1 cellular context compared by ENCODE assay signal in the genomic region with DNA sequence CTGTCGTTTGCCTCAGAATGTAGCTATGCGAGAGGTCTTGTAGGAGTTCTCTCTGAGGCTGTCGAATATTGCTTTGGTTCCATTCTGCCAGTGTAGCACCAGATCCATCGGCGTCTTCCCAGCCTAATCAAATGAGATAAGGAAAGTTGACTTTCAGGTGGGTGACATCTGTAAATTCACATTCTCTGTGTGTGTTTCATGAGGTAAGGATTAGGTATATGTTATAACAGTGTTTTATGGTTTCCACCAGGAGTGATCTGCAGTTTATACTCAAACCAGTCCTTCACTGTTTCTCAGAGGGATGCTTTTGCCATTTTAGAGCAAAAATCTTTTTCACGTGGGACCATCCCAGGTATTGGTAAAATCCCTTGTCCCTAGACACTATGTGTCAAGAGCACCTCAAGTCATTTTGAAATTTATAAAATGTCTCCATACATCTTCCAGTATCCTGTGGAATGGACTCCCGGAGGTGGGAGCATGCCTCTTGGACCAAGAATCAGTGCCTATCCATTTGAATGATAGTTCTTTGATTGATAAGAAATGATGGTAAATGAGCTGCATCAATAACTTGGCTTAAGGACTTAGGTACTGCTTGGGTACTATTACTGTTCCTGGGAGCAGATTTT.
TF ChIP-seq lines count a peak whose summit lies in the region.

No MANE protein-coding gene starts in this region.

TF ChIP-seq in IMR-90, 13 proteins besides CTCF, POLR2A, EP300 and RAD21 (continued from another document):
- no peak for TF ChIP-seq MAZ (IDR thresholded peaks at IDR 0.05; ENCODE audit: borderline replicate concordance, low read depth, low read length)
- no peak for TF ChIP-seq RFX5 (IDR thresholded peaks at IDR 0.05; ENCODE audit: low read depth, low read length)
- no peak for TF ChIP-seq MAFK (IDR thresholded peaks at IDR 0.05; ENCODE audit: low read depth, low read length)
- TF ChIP-seq SMC3 (IDR thresholded peaks at IDR 0.05; ENCODE audit: low read depth, low read length), result no peak
- TF ChIP-seq FOS (IDR thresholded peaks at IDR 0.05; ENCODE audit: low read depth, low read length), result no peak
- TF ChIP-seq BHLHE40 (IDR thresholded peaks at IDR 0.05; ENCODE audit: low read depth, low read length), result no peak
